13 cellular contexts compared by ENCODE assay signal in genomic region chr20:56826971-56827645, GRCh38.
DNase-seq lines count a peak whose midpoint lies in the region; ATAC-seq, FAIRE-seq and TF ChIP-seq lines count a peak whose summit lies in the region.
"Had no signal": no experiment of that assay in that cellular context is flagged by ENCODE, and none has a peak within 500 bp of the region (broad histone marks: within the 10 kb centered on the region; RNA-seq: fewer than 3 reads in every experiment).

No MANE protein-coding gene starts in this region.

- H3K4me2 ChIP-seq in H9 (ENCODE audit: insufficient read depth, insufficient read length, low read length) = no peak overlapping the region

- no peak overlapping the region for H3K4ac ChIP-seq in H9 (ENCODE audit: low read depth, low read length)

- H2AFZ ChIP-seq in H9 (ENCODE audit: low read length) = no peak overlapping the region

- H4K91ac ChIP-seq in H9 (ENCODE audit: insufficient read length, low read depth, low read length) = no peak overlapping the region

- no peak overlapping the region for H3K56ac ChIP-seq in H9 (ENCODE audit: insufficient read length, low read depth, low read length)

- no peak overlapping the region for H4K5ac ChIP-seq in H9 (ENCODE audit: insufficient read length, low read depth, low read length)

- peaks cover 4% of the 10 kb centered on the region for H3K27me3 Mint-ChIP-seq in H9 (ENCODE audit: low read depth)
- peaks cover 22% of the 10 kb centered on the region for H3K27me3 Mint-ChIP-seq in activated naive CD8-positive, alpha-beta T cell treated with anti-CD3 and anti-CD28 coated beads, Interleukin-2, amount 50 U/mL, for 24 hours

- H3K79me2 ChIP-seq in H9 (ENCODE audit: insufficient read depth, low read length) = no peaks in the 10 kb centered on the region

- FAIRE-seq in HTR-8/SVneo (lab: Jason Lieb, UNC) = peak; percentile 97

- H3K27ac ChIP-seq in gastroesophageal sphincter = peak overlapping the region in 2 of 4 donors; percentile 67 to 68
- peak overlapping the region; percentile 83 to 89 for H3K27ac ChIP-seq in uterus
- H3K27ac ChIP-seq in H9 (ENCODE audit: insufficient read length, low read depth, low read length) = no peak overlapping the region

- H3K79me1 ChIP-seq in H9 (ENCODE audit: insufficient read depth, low read depth, low read length, poor library complexity, severe bottlenecking) = no peaks in the 10 kb centered on the region

- no peaks in the 10 kb centered on the region for H3K9me3 ChIP-seq in gastroesophageal sphincter
- H3K9me3 ChIP-seq in uterus = no peaks in the 10 kb centered on the region
- no peaks in the 10 kb centered on the region for H3K9me3 ChIP-seq in H9 (ENCODE audit: control insufficient read depth, low read depth, low read length)
- H3K9me3 ChIP-seq: heart left ventricle had no signal

- H3K23me2 ChIP-seq in H9 (ENCODE audit: insufficient read length, low read depth, low read length, poor library complexity, severe bottlenecking) = no peaks in the 10 kb centered on the region

- no peak for TF ChIP-seq CTCF in astrocyte of the spinal cord (IDR thresholded peaks at IDR 0.05; ENCODE audit: low read depth, low read length)
- TF ChIP-seq CTCF in gastroesophageal sphincter (IDR thresholded peaks at IDR 0.05) = no peak
- no peak for TF ChIP-seq CTCF in uterus (IDR thresholded peaks at IDR 0.05)
- no peak for TF ChIP-seq CTCF in H9 (conservative IDR thresholded peaks at IDR 0.05)

- H3K14ac ChIP-seq in H9 (ENCODE audit: insufficient read depth, low read length) = no peak overlapping the region; the same call in 1 of the 2 replicates

- no peak overlapping the region for H3T11ph ChIP-seq in H9 (ENCODE audit: low read length)

- H3K36me3 Mint-ChIP-seq in H9 (ENCODE audit: insufficient read depth in 1 of 3, low read depth in 3 of 3) = no peaks in the 10 kb centered on the region
- no peaks in the 10 kb centered on the region for H3K36me3 Mint-ChIP-seq in activated naive CD8-positive, alpha-beta T cell treated with anti-CD3 and anti-CD28 coated beads, Interleukin-2, amount 50 U/mL, for 24 hours (ENCODE audit: low read depth)
- H3K36me3 Mint-ChIP-seq: IgD-negative memory B cell had no signal

- H4K20me1 ChIP-seq in H9 (ENCODE audit: control insufficient read depth, insufficient read depth, insufficient read length) = no peaks in the 10 kb centered on the region

- TF ChIP-seq EP300 in gastroesophageal sphincter (IDR thresholded peaks at IDR 0.05) = no peak

- H2BK5ac ChIP-seq in H9 (ENCODE audit: insufficient read length, low read length) = no peak overlapping the region

- no peak overlapping the region for H4K8ac ChIP-seq in H9 (replicated peaks; ENCODE audit: insufficient read length, low read depth, low read length)

- no peak overlapping the region for H2BK12ac ChIP-seq in H9 (ENCODE audit: insufficient read length, low read depth, low read length)

- in situ Hi-C loops in astrocyte of the spinal cord (cut with HindIII; ENCODE audit: low sequenced_read_pairs) = no loop called here

- H3K36me3 ChIP-seq in gastroesophageal sphincter = no peaks in the 10 kb centered on the region
- H3K36me3 ChIP-seq in uterus = no peaks in the 10 kb centered on the region
- H3K36me3 ChIP-seq: heart left ventricle had no signal

- H3K23ac ChIP-seq in H9 (ENCODE audit: insufficient read length, low read depth, low read length) = no peak overlapping the region

- WGBS in gastroesophageal sphincter (ENCODE audit: low coverage in 1 of 2), 2 donors = 34 to 37% methylated on average over 3 to 4 of the region's 15 CpGs
- WGBS in H9 (ENCODE audit: extremely low coverage, insufficient read length, low lambda C conversion rate) = no CpG with 5 or more reads among the region's 15 CpGs

- no peak overlapping the region for H2BK20ac ChIP-seq in H9 (ENCODE audit: low read depth, low read length, poor library complexity, severe bottlenecking)

- intact Hi-C loops in uterus (cut with DNase I; ENCODE audit: low total_unique reads) = no loop called here

- H3K9me3 Mint-ChIP-seq in H9 = no peaks in the 10 kb centered on the region; a peak in 1 of 5 replicates
- H3K9me3 Mint-ChIP-seq in activated naive CD8-positive, alpha-beta T cell treated with anti-CD3 and anti-CD28 coated beads, Interleukin-2, amount 50 U/mL, for 24 hours = peaks cover 4% of the 10 kb centered on the region

- ATAC-seq in gastroesophageal sphincter = peak; percentile 88
- ATAC-seq in activated naive CD8-positive, alpha-beta T cell treated with anti-CD3 and anti-CD28 coated beads, Interleukin-2, amount 50 U/mL, for 24 hours = no peak
- ATAC-seq in GM19023 (IDR thresholded peaks at IDR 0.05; ENCODE audit: unreplicated experiment) = no peak
- ATAC-seq: activated T-cell treated with anti-CD3 and anti-CD28 coated beads, Interleukin-2, amount 50 U/mL, for 4 hours; heart left ventricle had no signal

- no peak overlapping the region for H3K4me3 ChIP-seq in astrocyte of the spinal cord (ENCODE audit: low read depth, low read length)
- H3K4me3 ChIP-seq in gastroesophageal sphincter = no peak overlapping the region
- peak overlapping the region in 1 of 2 donors; percentile 13 for H3K4me3 ChIP-seq in uterus
- H3K4me3 ChIP-seq: heart left ventricle had no signal

- peaks cover 52 to 56% of the 10 kb centered on the region in 2 experiments for H3K4me1 Mint-ChIP-seq in H9
- H3K4me1 Mint-ChIP-seq in activated naive CD8-positive, alpha-beta T cell treated with anti-CD3 and anti-CD28 coated beads, Interleukin-2, amount 50 U/mL, for 24 hours = no peaks in the 10 kb centered on the region
- H3K4me1 Mint-ChIP-seq: activated B cell treated with CpG ODN at 0.5 μM for 24 hours, IgD-negative memory B cell had no signal

- no peak overlapping the region for H2BK15ac ChIP-seq in H9 (ENCODE audit: low read depth, low read length)

- no peak overlapping the region for H3K18ac ChIP-seq in H9 (ENCODE audit: insufficient read length, low read depth, low read length)

- H3K9ac ChIP-seq in H9 (ENCODE audit: extremely low read depth, insufficient read length, low read length) = no peak overlapping the region

- no peak for TF ChIP-seq POLR2A in gastroesophageal sphincter (IDR thresholded peaks at IDR 0.05)
- TF ChIP-seq POLR2A in uterus (IDR thresholded peaks at IDR 0.05) = peak in 1 of 2 donors; percentile 5

- H3K4me3 Mint-ChIP-seq in H9 = no peak overlapping the region
- H3K4me3 Mint-ChIP-seq in activated naive CD8-positive, alpha-beta T cell treated with anti-CD3 and anti-CD28 coated beads, Interleukin-2, amount 50 U/mL, for 24 hours = no peak overlapping the region
- H3K4me3 Mint-ChIP-seq: activated B cell treated with CpG ODN at 0.5 μM for 24 hours; activated T-cell treated with anti-CD3 and anti-CD28 coated beads, Interleukin-2, amount 50 U/mL, for 4 hours; IgD-negative memory B cell had no signal

- no peak overlapping the region for H2BK120ac ChIP-seq in H9 (ENCODE audit: low read depth, low read length, poor library complexity, severe bottlenecking)

- peak overlapping the region in 1 of 3 experiments; percentile 27; a peak in 1 of 7 replicates for H3K27ac Mint-ChIP-seq in H9
- no peak overlapping the region for H3K27ac Mint-ChIP-seq in activated naive CD8-positive, alpha-beta T cell treated with anti-CD3 and anti-CD28 coated beads, Interleukin-2, amount 50 U/mL, for 24 hours
- H3K27ac Mint-ChIP-seq: activated B cell treated with CpG ODN at 0.5 μM for 24 hours, IgD-negative memory B cell had no signal

- peaks cover 97% of the 10 kb centered on the region for H3K27me3 ChIP-seq in gastroesophageal sphincter
- no peaks in the 10 kb centered on the region for H3K27me3 ChIP-seq in uterus
- no peaks in the 10 kb centered on the region for H3K27me3 ChIP-seq in H9 (ENCODE audit: insufficient read depth, low read length)

- DNase-seq in HTR-8/SVneo (ENCODE audit: insufficient read length, low spot score) = no peak
- peak; percentile 3 for DNase-seq in astrocyte of the spinal cord (ENCODE audit: low read depth, low spot score)
- peak; percentile 30 to 74 for DNase-seq in uterus
- no peak for DNase-seq in H9
- DNase-seq in activated naive CD8-positive, alpha-beta T cell treated with anti-CD3 and anti-CD28 coated beads, Interleukin-2, amount 50 U/mL, for 24 hours = no peak
- DNase-seq: activated B cell treated with CpG ODN at 0.5 μM for 24 hours; activated T-cell treated with anti-CD3 and anti-CD28 coated beads, Interleukin-2, amount 50 U/mL, for 4 hours; DMS79 treated with DMSO at 0.1 percent for 48 hours; heart left ventricle; mesendoderm had no signal

- H3K4me1 ChIP-seq in gastroesophageal sphincter (no peaks in the 10 kb centered on the region), uterus (peaks cover 0 to 4% of the 10 kb centered on the region in 2 donors), H9 (ENCODE audit: insufficient read depth, low read length) (peaks cover 3% of the 10 kb centered on the region; the same call in 1 of the 2 replicates)
- H3K4me1 ChIP-seq: heart left ventricle had no signal

- H2AK5ac ChIP-seq in H9 (ENCODE audit: insufficient read length, low read length) = no peak overlapping the region

Comparison
In these comparisons a context has a peak if more than half of its experiments do, and no peak if none do; other contexts are left out.
1. DNase-seq: peak in astrocyte of the spinal cord (single experiment) and uterus (2 of 2); none in HTR-8/SVneo (single experiment), H9 (single experiment) and activated naive CD8-positive, alpha-beta T cell treated with anti-CD3 and anti-CD28 coated beads, Interleukin-2, amount 50 U/mL, for 24 hours (single experiment).